ENCODE assay signal across 1 cellular context in the genomic region with DNA sequence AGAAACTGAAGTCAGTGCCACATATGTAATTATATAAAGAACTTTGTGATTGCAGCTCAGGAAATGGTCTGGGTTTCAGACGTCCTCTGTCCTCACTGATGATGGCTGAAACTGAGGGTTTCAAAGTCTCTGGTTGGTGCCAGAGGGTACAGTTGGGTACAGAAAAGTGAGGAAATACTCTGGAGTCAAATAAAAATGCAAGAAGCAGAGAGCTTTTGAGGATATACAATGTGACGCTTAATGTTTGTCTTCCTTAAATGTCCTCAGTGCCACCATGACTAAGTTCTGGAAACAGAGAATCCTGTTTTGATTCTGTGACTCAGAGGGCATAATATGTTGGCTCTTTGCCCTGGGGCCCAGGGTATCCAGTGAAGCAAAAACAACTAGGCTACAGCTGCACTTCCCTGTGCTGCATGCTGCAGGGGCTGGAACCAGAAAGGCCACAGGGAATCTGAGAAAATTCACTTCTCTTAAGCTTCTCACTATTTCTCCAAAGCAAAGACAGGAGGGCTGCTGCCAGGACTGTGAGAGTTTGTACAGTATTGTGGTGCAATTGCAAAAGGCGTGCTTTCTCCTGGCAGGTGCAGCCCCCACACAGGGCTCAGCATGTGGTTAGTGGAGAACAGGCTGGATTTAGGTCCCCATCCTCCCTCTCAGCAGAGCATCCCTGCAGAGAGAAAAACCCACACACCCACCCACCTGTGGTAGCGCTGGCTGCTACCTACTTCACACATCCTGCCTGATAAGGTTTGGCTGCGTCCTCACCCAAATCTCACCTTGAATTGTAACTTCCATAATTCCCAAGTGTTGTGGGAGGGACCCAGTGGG.
TF ChIP-seq lines count a peak whose summit lies in the region.

No MANE protein-coding gene starts in this region.

TF ChIP-seq in HepG2, 621 proteins besides CTCF, POLR2A, EP300 and RAD21 (continued from another document):
- no peak for TF ChIP-seq PAXIP1 (CRISPR knock-in tag; conservative IDR thresholded peaks at IDR 0.05)
- TF ChIP-seq HNRNPK (IDR thresholded peaks at IDR 0.05; ENCODE audit: low read depth, low read length, poor library complexity, severe bottlenecking), result no peak
TF ChIP-seq in HepG2: peak in this region for 1.
